In the genomic region with DNA sequence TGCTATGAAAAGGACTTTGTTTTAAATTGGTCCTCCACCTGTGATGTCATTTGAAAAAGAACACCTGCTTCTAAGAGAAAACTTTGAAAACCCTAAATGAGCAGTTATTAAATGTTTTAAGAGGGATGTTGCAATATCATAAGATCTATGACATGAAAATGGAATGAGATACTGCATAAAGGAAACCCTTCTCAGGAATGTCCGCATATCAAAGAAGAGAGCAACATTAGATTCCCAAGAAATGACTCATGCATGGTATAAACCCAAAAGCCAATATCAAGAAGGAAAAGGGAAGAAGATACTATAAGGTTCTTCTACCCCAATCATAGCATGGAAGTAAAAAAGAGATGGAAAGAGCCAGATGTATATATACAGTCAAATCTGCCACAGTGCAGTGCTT, we compare ENCODE assay signal across 1 cellular context.
TF ChIP-seq lines count a peak whose summit lies in the region.

No MANE protein-coding gene starts in this region.

TF ChIP-seq in SK-N-SH treated with all-trans-retinoic acid at 6 μM for 48 hours, 23 proteins besides CTCF, POLR2A, EP300 and RAD21 (continued from another document):
- TF ChIP-seq, protein P1, sequence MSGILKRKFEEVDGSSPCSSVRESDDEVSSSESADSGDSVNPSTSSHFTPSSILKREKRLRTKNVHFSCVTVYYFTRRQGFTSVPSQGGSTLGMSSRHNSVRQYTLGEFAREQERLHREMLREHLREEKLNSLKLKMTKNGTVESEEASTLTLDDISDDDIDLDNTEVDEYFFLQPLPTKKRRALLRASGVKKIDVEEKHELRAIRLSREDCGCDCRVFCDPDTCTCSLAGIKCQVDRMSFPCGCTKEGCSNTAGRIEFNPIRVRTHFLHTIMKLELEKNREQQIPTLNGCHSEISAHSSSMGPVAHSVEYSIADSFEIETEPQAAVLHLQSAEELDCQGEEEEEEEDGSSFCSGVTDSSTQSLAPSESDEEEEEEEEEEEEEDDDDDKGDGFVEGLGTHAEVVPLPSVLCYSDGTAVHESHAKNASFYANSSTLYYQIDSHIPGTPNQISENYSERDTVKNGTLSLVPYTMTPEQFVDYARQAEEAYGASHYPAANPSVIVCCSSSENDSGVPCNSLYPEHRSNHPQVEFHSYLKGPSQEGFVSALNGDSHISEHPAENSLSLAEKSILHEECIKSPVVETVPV (CRISPR knock-in tag; IDR thresholded peaks at IDR 0.05), result no peak
- TF ChIP-seq POU6F1 (CRISPR knock-in tag; IDR thresholded peaks at IDR 0.05; ENCODE audit: borderline replicate concordance, low read depth), result no peak
- no peak for TF ChIP-seq ARNTL (CRISPR knock-in tag; IDR thresholded peaks at IDR 0.05; ENCODE audit: borderline replicate concordance, low read depth)
- no peak for TF ChIP-seq OSR1 (CRISPR knock-in tag; IDR thresholded peaks at IDR 0.05)
- TF ChIP-seq, protein P2, sequence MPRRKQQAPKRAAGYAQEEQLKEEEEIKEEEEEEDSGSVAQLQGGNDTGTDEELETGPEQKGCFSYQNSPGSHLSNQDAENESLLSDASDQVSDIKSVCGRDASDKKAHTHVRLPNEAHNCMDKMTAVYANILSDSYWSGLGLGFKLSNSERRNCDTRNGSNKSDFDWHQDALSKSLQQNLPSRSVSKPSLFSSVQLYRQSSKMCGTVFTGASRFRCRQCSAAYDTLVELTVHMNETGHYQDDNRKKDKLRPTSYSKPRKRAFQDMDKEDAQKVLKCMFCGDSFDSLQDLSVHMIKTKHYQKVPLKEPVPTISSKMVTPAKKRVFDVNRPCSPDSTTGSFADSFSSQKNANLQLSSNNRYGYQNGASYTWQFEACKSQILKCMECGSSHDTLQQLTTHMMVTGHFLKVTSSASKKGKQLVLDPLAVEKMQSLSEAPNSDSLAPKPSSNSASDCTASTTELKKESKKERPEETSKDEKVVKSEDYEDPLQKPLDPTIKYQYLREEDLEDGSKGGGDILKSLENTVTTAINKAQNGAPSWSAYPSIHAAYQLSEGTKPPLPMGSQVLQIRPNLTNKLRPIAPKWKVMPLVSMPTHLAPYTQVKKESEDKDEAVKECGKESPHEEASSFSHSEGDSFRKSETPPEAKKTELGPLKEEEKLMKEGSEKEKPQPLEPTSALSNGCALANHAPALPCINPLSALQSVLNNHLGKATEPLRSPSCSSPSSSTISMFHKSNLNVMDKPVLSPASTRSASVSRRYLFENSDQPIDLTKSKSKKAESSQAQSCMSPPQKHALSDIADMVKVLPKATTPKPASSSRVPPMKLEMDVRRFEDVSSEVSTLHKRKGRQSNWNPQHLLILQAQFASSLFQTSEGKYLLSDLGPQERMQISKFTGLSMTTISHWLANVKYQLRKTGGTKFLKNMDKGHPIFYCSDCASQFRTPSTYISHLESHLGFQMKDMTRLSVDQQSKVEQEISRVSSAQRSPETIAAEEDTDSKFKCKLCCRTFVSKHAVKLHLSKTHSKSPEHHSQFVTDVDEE (CRISPR knock-in tag; IDR thresholded peaks at IDR 0.05), result no peak
- peak; percentile 54; the same call in 1 of the 2 replicates for TF ChIP-seq CREB5 (CRISPR knock-in tag; IDR thresholded peaks at IDR 0.05; ENCODE audit: low read depth)
- no peak for TF ChIP-seq CSDC2 (CRISPR knock-in tag; IDR thresholded peaks at IDR 0.05)
- 0 out of 2 replicates have a peak, but pooled peaks have one; percentile 20 for TF ChIP-seq ZFP3 (CRISPR knock-in tag; IDR thresholded peaks at IDR 0.05)
- peak; percentile 91 for TF ChIP-seq ISL1 (CRISPR knock-in tag; IDR thresholded peaks at IDR 0.05)
- TF ChIP-seq GLIS3 (CRISPR knock-in tag; IDR thresholded peaks at IDR 0.05), result 0 out of 2 replicates have a peak, but pooled peaks have one; percentile 11
TF ChIP-seq in SK-N-SH treated with all-trans-retinoic acid at 6 μM for 48 hours: peak in this region for 4.
